In genomic region chr15:22371246-22371834, GRCh38 we compare ENCODE assay signal across 8 cellular contexts.
A peak's percentile ranks its signal among the peaks of the same experiment; 100 is the strongest.
DNase-seq lines count a peak whose midpoint lies in the region; ATAC-seq, FAIRE-seq and TF ChIP-seq lines count a peak whose summit lies in the region.
"Not testable (repeated sequence)": the region's sequence is repeated elsewhere in the genome, so short reads cannot be mapped to it uniquely, and the experiment has no call there.

No MANE protein-coding gene starts in this region.

- H3K4me3 ChIP-seq in RWPE2 (ENCODE audit: severe bottlenecking); K562; kidney (ENCODE audit: low read length in 2 of 2); mucosa of descending colon: not testable (repeated sequence)

- not testable (repeated sequence) for H3K9me3 Mint-ChIP-seq in stimulated activated memory B cell treated with anti-CD40 and anti-IgM and Interleukin-4, amounts not matched to agents 10 μg/mL and 1 μg/mL and 100 μg/mL, for 72 hours

- not testable (repeated sequence) for TF ChIP-seq EP300 in K562 (IDR thresholded peaks at IDR 0.05; ENCODE audit: low read length)

- not testable (repeated sequence) for BruUV-seq in K562 (replicated peaks; lab: Mats Ljungman, UMichigan)

- not testable (repeated sequence) for H3K27me3 Mint-ChIP-seq in stimulated activated memory B cell treated with anti-CD40 and anti-IgM and Interleukin-4, amounts not matched to agents 10 μg/mL and 1 μg/mL and 100 μg/mL, for 72 hours

- H3K27ac Mint-ChIP-seq in stimulated activated memory B cell treated with anti-CD40 and anti-IgM and Interleukin-4, amounts not matched to agents 10 μg/mL and 1 μg/mL and 100 μg/mL, for 72 hours = not testable (repeated sequence)

- not testable (repeated sequence) for H3K79me2 ChIP-seq in K562 (ENCODE audit: control insufficient read depth, insufficient read depth, low read length)

- H2AFZ ChIP-seq in K562 (ENCODE audit: low read depth, low read length) = not testable (repeated sequence)

- not testable (repeated sequence) for H3K4me3 Mint-ChIP-seq in stimulated activated memory B cell treated with anti-CD40 and anti-IgM and Interleukin-4, amounts not matched to agents 10 μg/mL and 1 μg/mL and 100 μg/mL, for 72 hours

- H3K4me2 ChIP-seq in K562 (ENCODE audit: insufficient read depth, low read length) = not testable (repeated sequence)

- H3K9me1 ChIP-seq in K562 (ENCODE audit: control insufficient read depth, insufficient read depth, low read length) = not testable (repeated sequence)

- CTCF ChIA-PET in K562 (lab: Yijun Ruan, JAX; ENCODE audit: low intra/inter-chr PET ratio) = not testable (repeated sequence)

- TF ChIP-seq RAD21 in K562 (CRISPR knock-in tag; conservative IDR thresholded peaks at IDR 0.05 in 1 of 2, IDR thresholded peaks at IDR 0.05 in 1 of 2) = not testable (repeated sequence)

- not testable (repeated sequence) for H3K9me3 ChIP-seq in RWPE2 (ENCODE audit: severe bottlenecking); K562 (replicated peaks; ENCODE audit: control insufficient read depth, insufficient read depth, low read depth, low read length); kidney (ENCODE audit: control insufficient read depth in 1 of 2, low read length in 2 of 2); mucosa of descending colon

- H3K4me1 Mint-ChIP-seq in stimulated activated memory B cell treated with anti-CD40 and anti-IgM and Interleukin-4, amounts not matched to agents 10 μg/mL and 1 μg/mL and 100 μg/mL, for 72 hours = not testable (repeated sequence)

- H3K36me3 ChIP-seq in RWPE2 (ENCODE audit: low read depth); K562 (ENCODE audit: control insufficient read depth, insufficient read depth, low read length); kidney (ENCODE audit: control insufficient read depth in 1 of 2, insufficient read depth in 2 of 2, low read length in 2 of 2); mucosa of descending colon (ENCODE audit: low read depth): not testable (repeated sequence)

- ATAC-seq in RWPE2 (ENCODE audit: low read depth) = peak; percentile 19; the same call in 1 of the 3 replicates
- ATAC-seq in K562 = peak; percentile 87
- ATAC-seq in foreskin keratinocyte = peak; percentile 48
- ATAC-seq in Right ventricle myocardium superior (ENCODE audit: poor library complexity) = peak; percentile 75
- ATAC-seq in mucosa of descending colon = peak; percentile 12
- peak; percentile 44 for ATAC-seq in omental fat pad (ENCODE audit: low FRiP score)
- peak; percentile 43 for ATAC-seq in stimulated activated memory B cell treated with anti-CD40 and anti-IgM and Interleukin-4, amounts not matched to agents 10 μg/mL and 1 μg/mL and 100 μg/mL, for 72 hours

- not testable (repeated sequence) for DNase-seq in RWPE2 (ENCODE audit: low spot score); K562 (ENCODE audit: extremely low read depth in 1 of 4, low spot score in 3 of 4); foreskin keratinocyte; mucosa of descending colon; omental fat pad (ENCODE audit: low spot score)
- DNase-seq in Right ventricle myocardium superior = peak; percentile 36
- DNase-seq in kidney = peak; percentile 2

- not testable (repeated sequence) for TF ChIP-seq POLR2A in K562 (conservative IDR thresholded peaks at IDR 0.05)

- H3K9ac ChIP-seq in K562 (ENCODE audit: insufficient read depth in 1 of 2, low read depth in 2 of 2, low read length in 2 of 2); kidney (ENCODE audit: low read length in 2 of 2): not testable (repeated sequence)

- not testable (repeated sequence) for FAIRE-seq in K562 (lab: Jason Lieb, UNC); kidney (lab: Jason Lieb, UNC)

- H3K36me3 Mint-ChIP-seq in stimulated activated memory B cell treated with anti-CD40 and anti-IgM and Interleukin-4, amounts not matched to agents 10 μg/mL and 1 μg/mL and 100 μg/mL, for 72 hours = not testable (repeated sequence)

- not testable (repeated sequence) for H3K27me3 ChIP-seq in RWPE2 (ENCODE audit: insufficient read depth, poor library complexity, severe bottlenecking); K562 (ENCODE audit: control insufficient read depth in 2 of 2, insufficient read depth in 2 of 2, low read length in 2 of 2); foreskin keratinocyte

- under 1% methylated on average over 10 of the region's 35 CpGs for WGBS in K562 (ENCODE audit: insufficient coverage, low coverage, missing lambda C conversion rate)

- H3K27ac ChIP-seq in RWPE2 (ENCODE audit: poor library complexity, severe bottlenecking); K562 (ENCODE audit: extremely low read depth, low read depth, low read length); foreskin keratinocyte; kidney (ENCODE audit: low read depth in 2 of 2, low read length in 2 of 2): not testable (repeated sequence)

- not testable (repeated sequence) for H4K20me1 ChIP-seq in K562 (replicated peaks; ENCODE audit: control insufficient read depth, insufficient read depth, low read length)

- TF ChIP-seq CTCF in RWPE2 (IDR thresholded peaks at IDR 0.05; ENCODE audit: poor library complexity, severe bottlenecking); K562 (IDR thresholded peaks at IDR 0.05 in 2 of 3, conservative IDR thresholded peaks at IDR 0.05 in 1 of 3; ENCODE audit: insufficient read depth in 2 of 3, low read depth in 1 of 3, low read length in 3 of 3); foreskin keratinocyte (conservative IDR thresholded peaks at IDR 0.05); kidney (IDR thresholded peaks at IDR 0.05; ENCODE audit: borderline replicate concordance, extremely low read depth, insufficient read depth); mucosa of descending colon (IDR thresholded peaks at IDR 0.05); omental fat pad (IDR thresholded peaks at IDR 0.05): not testable (repeated sequence)

- in situ Hi-C loops in K562 (cut with MboI) = not testable (repeated sequence)

- intact Hi-C loops in K562 (cut with micrococcal nuclease); Right ventricle myocardium superior (cut with DNase I); kidney (cut with DNase I); mucosa of descending colon (cut with DNase I, micrococcal nuclease): not testable (repeated sequence)

- POLR2A ChIA-PET in K562 (lab: Yijun Ruan, JAX) = not testable (repeated sequence)

- H3K4me1 ChIP-seq in RWPE2 (ENCODE audit: insufficient read depth, poor library complexity, severe bottlenecking); K562 (replicated peaks in 1 of 2; ENCODE audit: control insufficient read depth in 2 of 2, insufficient read depth in 2 of 2, low read length in 2 of 2); foreskin keratinocyte; kidney (ENCODE audit: control insufficient read depth in 1 of 2, insufficient read depth in 1 of 2, low read depth in 1 of 2, low read length in 2 of 2); mucosa of descending colon (ENCODE audit: low read depth): not testable (repeated sequence)

Comparison
In these comparisons a context has a peak if more than half of its experiments do, and no peak if none do; other contexts are left out.
1. ATAC-seq: peak in every context shown above with its lines; median percentile 87 in K562; 75 in Right ventricle myocardium superior; 48 in foreskin keratinocyte; 44 in omental fat pad; 43 in stimulated activated memory B cell treated with anti-CD40 and anti-IgM and Interleukin-4, amounts not matched to agents 10 μg/mL and 1 μg/mL and 100 μg/mL, for 72 hours; 19 in RWPE2; 12 in mucosa of descending colon.